ENCODE assay signal across 9 cellular contexts in the genomic region with DNA sequence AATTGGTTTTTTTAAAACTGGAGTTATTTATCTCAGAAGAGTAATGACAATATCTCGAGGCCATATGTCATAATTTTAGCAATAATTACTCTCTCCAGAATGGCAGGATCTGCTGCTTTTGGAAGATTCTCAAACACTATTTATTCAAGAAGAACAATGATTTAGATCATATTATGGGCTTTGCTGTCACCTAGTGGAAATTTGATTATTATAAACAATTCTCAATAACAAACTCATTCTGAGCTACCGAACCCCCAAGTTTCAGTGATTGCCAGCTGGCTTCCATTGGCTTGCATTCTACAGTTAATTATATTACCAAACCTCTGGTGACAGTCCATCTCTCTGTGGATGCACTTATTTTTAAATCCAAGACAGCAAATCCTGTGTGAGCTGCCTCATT. TPM values are rescaled to one million over a fixed set of nuclear protein-coding genes. Genes with fewer than 3 reads are reported as not detected.
DNase-seq lines count a peak whose midpoint lies in the region; ATAC-seq and TF ChIP-seq lines count a peak whose summit lies in the region.
"Had no signal": no experiment of that assay in that cellular context is flagged by ENCODE, and none has a peak within 500 bp of the region (broad histone marks: within the 10 kb centered on the region; RNA-seq: fewer than 3 reads in every experiment).

No MANE protein-coding gene starts in this region.

- no peaks in the 10 kb centered on the region for H3K9me3 ChIP-seq in neural cell (ENCODE audit: low read length)
- no peaks in the 10 kb centered on the region for H3K9me3 ChIP-seq in testis

- ATAC-seq in GM21529 (IDR thresholded peaks at IDR 0.05; ENCODE audit: unreplicated experiment) = no peak
- ATAC-seq in GM18511 (IDR thresholded peaks at IDR 0.05; ENCODE audit: unreplicated experiment) = no peak

- no peak overlapping the region for H3K9ac ChIP-seq in neural cell (ENCODE audit: low read length)
- H3K9ac ChIP-seq: KMS-11 had no signal

- no peaks in the 10 kb centered on the region for H3K9me2 ChIP-seq in neural cell (ENCODE audit: insufficient read depth, low read length)

- no peak overlapping the region for H3K4me2 ChIP-seq in neural cell (ENCODE audit: low read length)
- H3K4me2 ChIP-seq: KMS-11 had no signal

- H3K27me3 ChIP-seq in neural cell (ENCODE audit: insufficient read depth, low read depth, low read length) (no peaks in the 10 kb centered on the region), testis (no peaks in the 10 kb centered on the region)

- no peaks in the 10 kb centered on the region for H3K4me1 ChIP-seq in testis

- in situ Hi-C loops in G401 (cut with HindIII; ENCODE audit: low sequenced_read_pairs) (no loop called here), T47D (cut with HindIII; ENCODE audit: low pct_unique_long_range_greater_than_20kb, low sequenced_read_pairs) (no loop called here)

- intact Hi-C loops in testis (cut with DNase I; ENCODE audit: low total_unique reads) = loop anchor here (10.0 kb wide), 1 partner anchor 281 kb away; no protein-coding TSS in a partner anchor

- TF ChIP-seq CTCF in neural cell (IDR thresholded peaks at IDR 0.05; ENCODE audit: poor library complexity, severe bottlenecking) (peak; percentile 79), testis (IDR thresholded peaks at IDR 0.05) (no peak)

- H3F3A ChIP-seq in neural cell (ENCODE audit: insufficient read depth, low read length, poor library complexity, severe bottlenecking) = no peaks in the 10 kb centered on the region

- H3K79me2 ChIP-seq in neural cell (replicated peaks; ENCODE audit: insufficient read depth, low read length) = no peaks in the 10 kb centered on the region

- no peaks in the 10 kb centered on the region for H3K36me3 ChIP-seq in neural cell (ENCODE audit: insufficient read depth, low read length)
- H3K36me3 ChIP-seq in testis (ENCODE audit: low read depth, missing control alignments) = no peaks in the 10 kb centered on the region

- TF ChIP-seq RAD21 in neural cell (conservative IDR thresholded peaks at IDR 0.05) = peak; percentile 85

- no peak overlapping the region for H2AFZ ChIP-seq in neural cell (ENCODE audit: low read depth, low read length)

- WGBS in testis, 2 donors = 36 to 43% methylated on average over 2 of the region's 2 CpGs

- no peaks in the 10 kb centered on the region for H4K20me1 ChIP-seq in neural cell (ENCODE audit: insufficient read depth)

- H3K27ac ChIP-seq in neural cell (ENCODE audit: low read length) (no peak overlapping the region), testis (no peak overlapping the region)
- H3K27ac ChIP-seq: KMS-11 had no signal

- H3K4me3 ChIP-seq in neural cell (ENCODE audit: low read length) = no peak overlapping the region
- no peak overlapping the region for H3K4me3 ChIP-seq in testis

- TF ChIP-seq POLR2A in testis (IDR thresholded peaks at IDR 0.05) = no peak

- DNase-seq in G401 (ENCODE audit: low spot score) = peak; percentile 59
- DNase-seq in NCI-H146 (lab: John Stamatoyannopoulos, UW) = peak; percentile 44
- DNase-seq in T47D (ENCODE audit: low read depth in 1 of 2, low spot score in 1 of 2) = peak; percentile 41 to 64
- DNase-seq in HuH-7 (ENCODE audit: low spot score) = no peak
- no peak for DNase-seq in testis

- TF ChIP-seq EP300 in neural cell (conservative IDR thresholded peaks at IDR 0.05; ENCODE audit: poor library complexity, severe bottlenecking) = no peak

TF ChIP-seq in neural cell, 6 proteins besides CTCF, POLR2A, EP300 and RAD21:
- TF ChIP-seq, protein P1, sequence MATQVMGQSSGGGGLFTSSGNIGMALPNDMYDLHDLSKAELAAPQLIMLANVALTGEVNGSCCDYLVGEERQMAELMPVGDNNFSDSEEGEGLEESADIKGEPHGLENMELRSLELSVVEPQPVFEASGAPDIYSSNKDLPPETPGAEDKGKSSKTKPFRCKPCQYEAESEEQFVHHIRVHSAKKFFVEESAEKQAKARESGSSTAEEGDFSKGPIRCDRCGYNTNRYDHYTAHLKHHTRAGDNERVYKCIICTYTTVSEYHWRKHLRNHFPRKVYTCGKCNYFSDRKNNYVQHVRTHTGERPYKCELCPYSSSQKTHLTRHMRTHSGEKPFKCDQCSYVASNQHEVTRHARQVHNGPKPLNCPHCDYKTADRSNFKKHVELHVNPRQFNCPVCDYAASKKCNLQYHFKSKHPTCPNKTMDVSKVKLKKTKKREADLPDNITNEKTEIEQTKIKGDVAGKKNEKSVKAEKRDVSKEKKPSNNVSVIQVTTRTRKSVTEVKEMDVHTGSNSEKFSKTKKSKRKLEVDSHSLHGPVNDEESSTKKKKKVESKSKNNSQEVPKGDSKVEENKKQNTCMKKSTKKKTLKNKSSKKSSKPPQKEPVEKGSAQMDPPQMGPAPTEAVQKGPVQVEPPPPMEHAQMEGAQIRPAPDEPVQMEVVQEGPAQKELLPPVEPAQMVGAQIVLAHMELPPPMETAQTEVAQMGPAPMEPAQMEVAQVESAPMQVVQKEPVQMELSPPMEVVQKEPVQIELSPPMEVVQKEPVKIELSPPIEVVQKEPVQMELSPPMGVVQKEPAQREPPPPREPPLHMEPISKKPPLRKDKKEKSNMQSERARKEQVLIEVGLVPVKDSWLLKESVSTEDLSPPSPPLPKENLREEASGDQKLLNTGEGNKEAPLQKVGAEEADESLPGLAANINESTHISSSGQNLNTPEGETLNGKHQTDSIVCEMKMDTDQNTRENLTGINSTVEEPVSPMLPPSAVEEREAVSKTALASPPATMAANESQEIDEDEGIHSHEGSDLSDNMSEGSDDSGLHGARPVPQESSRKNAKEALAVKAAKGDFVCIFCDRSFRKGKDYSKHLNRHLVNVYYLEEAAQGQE (IDR thresholded peaks at IDR 0.05; ENCODE audit: borderline replicate concordance) = no peak
- TF ChIP-seq SMC3 (conservative IDR thresholded peaks at IDR 0.05; ENCODE audit: poor library complexity) = peak; percentile 83

RNA-seq across cellular contexts. Expression of gene SLC36A4, which starts 27.9 kb away (rescaled TPM):
- total RNA-seq in G401 (2014; rRNA removed; shearing (Covaris generic)) = 9.5 and 16.0 TPM in 2 replicates
- 28.5 and 34.9 TPM in 2 replicates for polyA plus RNA-seq in neural cell
- 66.2 and 75.6 TPM in 2 replicates for polyA minus RNA-seq in neural cell
- total RNA-seq in testis = 10 to 100 TPM; 18.3 to 23.5 TPM
- 9.3 TPM for polyA plus RNA-seq in testis (ENCODE audit: insufficient read depth, low read depth, low replicate concordance)

Comparison
In these comparisons a context has a peak if more than half of its experiments do, and no peak if none do; other contexts are left out.
1. DNase-seq: peak in G401 (single experiment), NCI-H146 (single experiment) and T47D (2 of 2); none in HuH-7 (single experiment) and testis (single experiment).